Comparison of ENCODE assay signal across 3 cellular contexts in genomic region chr5:148687871-148688270, GRCh38. TPM values are rescaled to one million over a fixed set of nuclear protein-coding genes. Genes with fewer than 3 reads are reported as not detected.
"Had no signal": no experiment of that assay in that cellular context is flagged by ENCODE, and none has a peak within 500 bp of the region (broad histone marks: within the 10 kb centered on the region; RNA-seq: fewer than 3 reads in every experiment).

No MANE protein-coding gene starts in this region.

- H3K4me3 ChIP-seq: GM23338 had no signal

- H2AFZ ChIP-seq: GM23338 had no signal

- H3K4me3 Mint-ChIP-seq: GM23338, H9 had no signal

- H3K4me2 ChIP-seq: GM23338 had no signal

- H3K27ac Mint-ChIP-seq: GM23338, H9 had no signal

RNA-seq across cellular contexts. Expression of gene HTR4, which starts 33.5 kb away (rescaled TPM):
- total RNA-seq: H1, H9 had no signal
- polyA plus RNA-seq: GM23338, H1 had no signal
